Comparison of ENCODE assay signal across 16 cellular contexts in genomic region chr1:18288609-18289219, GRCh38.
A peak's percentile ranks its signal among the peaks of the same experiment; 100 is the strongest.
DNase-seq lines count a peak whose midpoint lies in the region; ATAC-seq and TF ChIP-seq lines count a peak whose summit lies in the region.
"Had no signal": no experiment of that assay in that cellular context is flagged by ENCODE, and none has a peak within 500 bp of the region (broad histone marks: within the 10 kb centered on the region; RNA-seq: fewer than 3 reads in every experiment).

No MANE protein-coding gene starts in this region.

- ATAC-seq in HG02970 (IDR thresholded peaks at IDR 0.05; ENCODE audit: low FRiP score, unreplicated experiment) (no peak), HG03354 (IDR thresholded peaks at IDR 0.05; ENCODE audit: poor library complexity, severe bottlenecking, unreplicated experiment) (no peak), HG03108 (IDR thresholded peaks at IDR 0.05; ENCODE audit: unreplicated experiment) (no peak)
- ATAC-seq in activated CD8-positive, alpha-beta memory T cell treated with anti-CD3 and anti-CD28 coated beads, Interleukin-2, amount 10 ng/mL, durations not matched to agents 7 days and 5 days, result no peak
- ATAC-seq: stimulated activated effector memory CD8-positive, alpha-beta T cell treated with anti-CD3 and anti-CD28 coated beads, Interleukin-12 subunit alpha, Interleukin-12 subunit beta, amount 100 ng/mL, for 72 hours had no signal

- H3K36me3 Mint-ChIP-seq in H9 (ENCODE audit: insufficient read depth in 1 of 3, low read depth in 3 of 3) (peaks cover 0 to 2% (median 0%) of the 10 kb centered on the region in 3 experiments; a peak in 1 of 7 replicates), endodermal cell (ENCODE audit: low read depth) (no peaks in the 10 kb centered on the region)
- no peaks in the 10 kb centered on the region for H3K36me3 Mint-ChIP-seq in activated CD8-positive, alpha-beta memory T cell treated with anti-CD3 and anti-CD28 coated beads, Interleukin-2, amount 10 ng/mL, durations not matched to agents 7 days and 5 days
- H3K36me3 Mint-ChIP-seq: IgD-negative memory B cell; stimulated activated effector memory CD8-positive, alpha-beta T cell treated with anti-CD3 and anti-CD28 coated beads, Interleukin-12 subunit alpha, Interleukin-12 subunit beta, amount 100 ng/mL, for 72 hours had no signal

- H3K36me3 ChIP-seq in endodermal cell (ENCODE audit: control insufficient read depth, insufficient read depth, low read length), result no peaks in the 10 kb centered on the region
- H3K36me3 ChIP-seq: ascending aorta, tibial nerve had no signal

- CTCF ChIA-PET in activated CD8-positive, alpha-beta memory T cell treated with anti-CD3 and anti-CD28 coated beads, Interleukin-2, amount 10 ng/mL, durations not matched to agents 7 days and 5 days (lab: Charles Lee), result no interaction called here

- peak; percentile 57 for DNase-seq in DMS79 (lab: John Stamatoyannopoulos, UW)
- DNase-seq in H9, result no peak
- DNase-seq in NCI-H69 (lab: John Stamatoyannopoulos, UW), result peak; percentile 11
- DNase-seq in endodermal cell, result no peak
- no peak for DNase-seq in activated CD8-positive, alpha-beta memory T cell treated with anti-CD3 and anti-CD28 coated beads, Interleukin-2, amount 10 ng/mL, durations not matched to agents 7 days and 5 days
- DNase-seq: activated naive CD4-positive, alpha-beta T cell treated with Interleukin-2 at 50 U/mL for 16 hours; AML-193; NCI-H774 had no signal

- no peak overlapping the region for H3K23ac ChIP-seq in H9 (ENCODE audit: insufficient read length, low read depth, low read length)

- H3T11ph ChIP-seq in H9 (ENCODE audit: low read length), result no peak overlapping the region

- H4K5ac ChIP-seq in H9 (ENCODE audit: insufficient read length, low read depth, low read length), result no peak overlapping the region

- H4K20me1 ChIP-seq in H9 (ENCODE audit: control insufficient read depth, insufficient read depth, insufficient read length), result no peaks in the 10 kb centered on the region

- H3K4me3 Mint-ChIP-seq in H9, result no peak overlapping the region
- no peak overlapping the region for H3K4me3 Mint-ChIP-seq in endodermal cell
- H3K4me3 Mint-ChIP-seq in activated CD8-positive, alpha-beta memory T cell treated with anti-CD3 and anti-CD28 coated beads, Interleukin-2, amount 10 ng/mL, durations not matched to agents 7 days and 5 days, result no peak overlapping the region
- H3K4me3 Mint-ChIP-seq: IgD-negative memory B cell; stimulated activated effector memory CD8-positive, alpha-beta T cell treated with anti-CD3 and anti-CD28 coated beads, Interleukin-12 subunit alpha, Interleukin-12 subunit beta, amount 100 ng/mL, for 72 hours had no signal

- no peaks in the 10 kb centered on the region for H3K79me2 ChIP-seq in H9 (ENCODE audit: insufficient read depth, low read length)

- no peak overlapping the region for H3K18ac ChIP-seq in H9 (ENCODE audit: insufficient read length, low read depth, low read length)

- H2AK5ac ChIP-seq in H9 (ENCODE audit: insufficient read length, low read length), result peak overlapping the region; percentile 10

- H3K4ac ChIP-seq in H9 (ENCODE audit: low read depth, low read length), result no peak overlapping the region

- H3K27me3 Mint-ChIP-seq in H9 (ENCODE audit: low read depth) (peaks cover 3% of the 10 kb centered on the region), endodermal cell (ENCODE audit: insufficient read depth) (peaks cover 2% of the 10 kb centered on the region)
- peaks cover 2% of the 10 kb centered on the region for H3K27me3 Mint-ChIP-seq in activated CD8-positive, alpha-beta memory T cell treated with anti-CD3 and anti-CD28 coated beads, Interleukin-2, amount 10 ng/mL, durations not matched to agents 7 days and 5 days

- H3K9me3 ChIP-seq in H9 (ENCODE audit: control insufficient read depth, low read depth, low read length) (no peaks in the 10 kb centered on the region), endodermal cell (ENCODE audit: control insufficient read depth, low read length) (no peaks in the 10 kb centered on the region)
- H3K9me3 ChIP-seq: ascending aorta, tibial nerve had no signal

- no CpG with 5 or more reads among the region's 11 CpGs for WGBS in H9 (ENCODE audit: extremely low coverage, insufficient read length, low lambda C conversion rate)
- 88 to 89% methylated on average over 8 to 11 of the region's 11 CpGs for WGBS in endodermal cell (ENCODE audit: insufficient coverage in 1 of 2, insufficient read length in 1 of 2), 2 experiments

- no peaks in the 10 kb centered on the region for H3K23me2 ChIP-seq in H9 (ENCODE audit: insufficient read length, low read depth, low read length, poor library complexity, severe bottlenecking)

- H4K8ac ChIP-seq in H9 (replicated peaks; ENCODE audit: insufficient read length, low read depth, low read length), result no peak overlapping the region

- no peak overlapping the region for H2BK20ac ChIP-seq in H9 (ENCODE audit: low read depth, low read length, poor library complexity, severe bottlenecking)

- peaks cover 2% of the 10 kb centered on the region for H3K4me1 ChIP-seq in H9 (ENCODE audit: insufficient read depth, low read length)
- H3K4me1 ChIP-seq in endodermal cell (ENCODE audit: control insufficient read depth, insufficient read depth, low read length), result peaks cover 11% of the 10 kb centered on the region
- H3K4me1 ChIP-seq: ascending aorta, tibial nerve had no signal

- H3K27ac ChIP-seq in H9 (ENCODE audit: insufficient read length, low read depth, low read length) (no peak overlapping the region), endodermal cell (ENCODE audit: low read depth, low read length) (no peak overlapping the region)
- H3K27ac ChIP-seq: ascending aorta, tibial nerve had no signal

- TF ChIP-seq CTCF in H9 (conservative IDR thresholded peaks at IDR 0.05) (no peak), endodermal cell (conservative IDR thresholded peaks at IDR 0.05) (no peak)

- no peak overlapping the region for H3K9ac ChIP-seq in H9 (ENCODE audit: extremely low read depth, insufficient read length, low read length)
- H3K9ac ChIP-seq in endodermal cell (ENCODE audit: extremely low read depth, low read length, poor library complexity, severe bottlenecking), result no peak overlapping the region

- H3K27me3 ChIP-seq in H9 (ENCODE audit: insufficient read depth, low read length) (no peaks in the 10 kb centered on the region), endodermal cell (ENCODE audit: control insufficient read depth, insufficient read depth, low read length, poor library complexity, severe bottlenecking) (no peaks in the 10 kb centered on the region)
- H3K27me3 ChIP-seq: ascending aorta had no signal

- H3K4me2 ChIP-seq in H9 (ENCODE audit: insufficient read depth, insufficient read length, low read length), result no peak overlapping the region
- H3K4me2 ChIP-seq: smooth muscle cell had no signal

- H3K56ac ChIP-seq in H9 (ENCODE audit: insufficient read length, low read depth, low read length), result no peak overlapping the region

- H3K9me3 Mint-ChIP-seq in H9, result no peaks in the 10 kb centered on the region
- H3K9me3 Mint-ChIP-seq in endodermal cell, result no peaks in the 10 kb centered on the region
- H3K9me3 Mint-ChIP-seq in activated CD8-positive, alpha-beta memory T cell treated with anti-CD3 and anti-CD28 coated beads, Interleukin-2, amount 10 ng/mL, durations not matched to agents 7 days and 5 days (ENCODE audit: low read depth), result no peaks in the 10 kb centered on the region
- H3K9me3 Mint-ChIP-seq: IgD-negative memory B cell; stimulated activated effector memory CD8-positive, alpha-beta T cell treated with anti-CD3 and anti-CD28 coated beads, Interleukin-12 subunit alpha, Interleukin-12 subunit beta, amount 100 ng/mL, for 72 hours had no signal

- H3K4me1 Mint-ChIP-seq in H9, result peaks cover 66 to 70% of the 10 kb centered on the region in 2 experiments
- peaks cover 9% of the 10 kb centered on the region for H3K4me1 Mint-ChIP-seq in endodermal cell
- no peaks in the 10 kb centered on the region for H3K4me1 Mint-ChIP-seq in activated CD8-positive, alpha-beta memory T cell treated with anti-CD3 and anti-CD28 coated beads, Interleukin-2, amount 10 ng/mL, durations not matched to agents 7 days and 5 days
- H3K4me1 Mint-ChIP-seq: stimulated activated effector memory CD8-positive, alpha-beta T cell treated with anti-CD3 and anti-CD28 coated beads, Interleukin-12 subunit alpha, Interleukin-12 subunit beta, amount 100 ng/mL, for 72 hours had no signal

- H2AFZ ChIP-seq in H9 (ENCODE audit: low read length), result no peak overlapping the region

- no peak overlapping the region for H2BK120ac ChIP-seq in H9 (ENCODE audit: low read depth, low read length, poor library complexity, severe bottlenecking)

- no peak overlapping the region for H2BK15ac ChIP-seq in H9 (ENCODE audit: low read depth, low read length)

- no peak overlapping the region for H2BK5ac ChIP-seq in H9 (ENCODE audit: insufficient read length, low read length)

- H3K79me1 ChIP-seq in H9 (ENCODE audit: insufficient read depth, low read depth, low read length, poor library complexity, severe bottlenecking), result no peaks in the 10 kb centered on the region

- H3K14ac ChIP-seq in H9 (ENCODE audit: insufficient read depth, low read length), result no peak overlapping the region; the same call in 1 of the 2 replicates

- no peak overlapping the region for H3K4me3 ChIP-seq in endodermal cell (ENCODE audit: low read length)
- H3K4me3 ChIP-seq: ascending aorta, smooth muscle cell, tibial nerve had no signal

- H3K27ac Mint-ChIP-seq in H9, result peak overlapping the region; percentile 36 to 59 (median 56); a peak in 5 of 7 replicates
- peak overlapping the region; percentile 37 for H3K27ac Mint-ChIP-seq in endodermal cell
- no peak overlapping the region for H3K27ac Mint-ChIP-seq in activated CD8-positive, alpha-beta memory T cell treated with anti-CD3 and anti-CD28 coated beads, Interleukin-2, amount 10 ng/mL, durations not matched to agents 7 days and 5 days
- H3K27ac Mint-ChIP-seq: stimulated activated effector memory CD8-positive, alpha-beta T cell treated with anti-CD3 and anti-CD28 coated beads, Interleukin-12 subunit alpha, Interleukin-12 subunit beta, amount 100 ng/mL, for 72 hours had no signal

- H2BK12ac ChIP-seq in H9 (ENCODE audit: insufficient read length, low read depth, low read length), result no peak overlapping the region

- no peak overlapping the region for H4K91ac ChIP-seq in H9 (ENCODE audit: insufficient read length, low read depth, low read length)

Comparison
In these comparisons a context has a peak if more than half of its experiments do, and no peak if none do; other contexts are left out.
1. DNase-seq: peak in DMS79 (single experiment) and NCI-H69 (single experiment); none in H9 (single experiment), endodermal cell (single experiment) and activated CD8-positive, alpha-beta memory T cell treated with anti-CD3 and anti-CD28 coated beads, Interleukin-2, amount 10 ng/mL, durations not matched to agents 7 days and 5 days (single experiment).